Comparison of ENCODE assay signal across 20 cellular contexts in genomic region chr12:11446372-11446771, GRCh38. TPM values are rescaled to one million over a fixed set of nuclear protein-coding genes. Genes with fewer than 3 reads are reported as not detected.
DNase-seq lines count a peak whose midpoint lies in the region; ATAC-seq, FAIRE-seq and TF ChIP-seq lines count a peak whose summit lies in the region.
"Had no signal": no experiment of that assay in that cellular context is flagged by ENCODE, and none has a peak within 500 bp of the region (broad histone marks: within the 10 kb centered on the region; RNA-seq: fewer than 3 reads in every experiment).

No MANE protein-coding gene starts in this region.

- no peak for ATAC-seq in HG03095 (IDR thresholded peaks at IDR 0.05; ENCODE audit: unreplicated experiment)
- ATAC-seq: GM23338, SK-N-SH treated with all-trans-retinoic acid at 6 μM for 48 hours had no signal

- no peak for FAIRE-seq in urothelium cell line (lab: Jason Lieb, UNC)

- H3K4me2 ChIP-seq in mammary epithelial cell (ENCODE audit: insufficient read depth, low read depth, low read length) = no peak overlapping the region
- H3K4me2 ChIP-seq: GM23338 had no signal

- in situ Hi-C loops in mammary epithelial cell (cut with MboI; ENCODE audit: low sequenced_read_pairs in 2 of 2) = no loop called here

- H3K4me1 ChIP-seq in mammary epithelial cell (ENCODE audit: insufficient read depth, low read length) = no peaks in the 10 kb centered on the region
- no peaks in the 10 kb centered on the region for H3K4me1 ChIP-seq in breast epithelium
- H3K4me1 ChIP-seq: Peyer's patch had no signal

- WGBS in mammary epithelial cell (ENCODE audit: low coverage, missing lambda C conversion rate) = 86% methylated on average over 4 of the region's 4 CpGs

- DNase-seq in mammary epithelial cell (peak; percentile 41), breast epithelium (ENCODE audit: low spot score in 2 of 2) (no peak), HT1080 (ENCODE audit: low read depth) (peak; percentile 2), RPMI8226 (peak; percentile 30), urothelium cell line (ENCODE audit: low spot score) (peak; percentile 81), head of caudate nucleus (no peak), A172 (ENCODE audit: low spot score) (no peak)
- DNase-seq: COR-L47, DMS153, Karpas-422, NCI-H1417 treated with DMSO at 0.1 percent for 48 hours, NCI-H2029 treated with DMSO at 0.1 percent for 48 hours, NCI-H2227 treated with DMSO at 0.1 percent for 48 hours, NCI-H524, Peyer's patch, SHP77 had no signal

- H3K9me3 ChIP-seq in mammary epithelial cell (replicated peaks; ENCODE audit: insufficient read depth, low read length) = no peaks in the 10 kb centered on the region
- H3K9me3 ChIP-seq in breast epithelium = no peaks in the 10 kb centered on the region
- H3K9me3 ChIP-seq: Peyer's patch had no signal

- no peaks in the 10 kb centered on the region for H3K36me3 ChIP-seq in mammary epithelial cell (ENCODE audit: insufficient read depth, low read length)
- no peaks in the 10 kb centered on the region for H3K36me3 ChIP-seq in breast epithelium
- H3K36me3 ChIP-seq: Peyer's patch had no signal

- intact Hi-C loops in mammary epithelial cell (cut with micrococcal nuclease) = no loop called here
- intact Hi-C loops in breast epithelium (cut with DNase I; ENCODE audit: low total_unique reads) = no loop called here
- intact Hi-C loops in head of caudate nucleus (cut with DNase I) = no loop called here

- no peaks in the 10 kb centered on the region for H3K27me3 ChIP-seq in mammary epithelial cell (ENCODE audit: insufficient read depth, low read length)
- no peaks in the 10 kb centered on the region for H3K27me3 ChIP-seq in breast epithelium
- H3K27me3 ChIP-seq: Peyer's patch had no signal

- H3K9ac ChIP-seq in mammary epithelial cell (ENCODE audit: insufficient read depth, low read length) = no peak overlapping the region

- H3K79me2 ChIP-seq in mammary epithelial cell (ENCODE audit: insufficient read depth, low read length) = no peaks in the 10 kb centered on the region

- TF ChIP-seq POLR2A in breast epithelium (IDR thresholded peaks at IDR 0.05) = no peak

- CTCF ChIA-PET in mammary epithelial cell (lab: Charles Lee; ENCODE audit: low non-redundant PET) = no interaction called here

- no TSS peak for BruUV-seq in mammary epithelial cell (replicated peaks; lab: Mats Ljungman, UMichigan)

- dilution Hi-C loops in mammary epithelial cell (cut with HindIII; ENCODE audit: low sequenced_read_pairs) = no loop called here

- H2AFZ ChIP-seq in mammary epithelial cell (ENCODE audit: low read depth, low read length) = no peak overlapping the region

- no peaks in the 10 kb centered on the region for H4K20me1 ChIP-seq in mammary epithelial cell (ENCODE audit: insufficient read depth, low read length)

- TF ChIP-seq CTCF in mammary epithelial cell (conservative IDR thresholded peaks at IDR 0.05 in 1 of 2, IDR thresholded peaks at IDR 0.05 in 1 of 2; ENCODE audit: extremely low read depth in 1 of 2, insufficient read depth in 1 of 2, low read depth in 1 of 2, low read length in 2 of 2) (no peak), breast epithelium (IDR thresholded peaks at IDR 0.05) (no peak)

- H3K27ac ChIP-seq in mammary epithelial cell (ENCODE audit: insufficient read depth, low read depth, low read length) = no peak overlapping the region
- no peak overlapping the region for H3K27ac ChIP-seq in breast epithelium
- H3K27ac ChIP-seq: 22Rv1, Peyer's patch had no signal

- H3K4me3 ChIP-seq in mammary epithelial cell (replicated peaks in 1 of 3; ENCODE audit: insufficient read depth in 1 of 3, low read depth in 2 of 3, low read length in 3 of 3) (no peak overlapping the region), breast epithelium (no peak overlapping the region)
- H3K4me3 ChIP-seq: GM23338, Peyer's patch had no signal

RNA-seq across cellular contexts. Expression of gene PRB2, which starts 51.0 kb away (rescaled TPM):
- total RNA-seq in mammary epithelial cell = not detected
- polyA plus RNA-seq in mammary epithelial cell = 0.09 TPM
- not detected for polyA minus RNA-seq in mammary epithelial cell
- total RNA-seq in breast epithelium = not detected
- total RNA-seq in HT1080 (2014; rRNA removed; shearing (Covaris generic)) = not detected in 2 replicates
- polyA plus RNA-seq in HT1080 (2015; cell fraction: cytosol; rRNA removed) = not detected in 2 replicates
- not detected in 2 replicates for polyA plus RNA-seq in HT1080 (2015; cell fraction: nucleus; rRNA removed)
- not detected in 2 replicates for total RNA-seq in A172 (2014; rRNA removed; shearing (Covaris generic))
- total RNA-seq: GM23338, Peyer's patch had no signal
- polyA plus RNA-seq: GM23338 had no signal

Comparison
In these comparisons a context has a peak if more than half of its experiments do, and no peak if none do; other contexts are left out.
1. DNase-seq: peak in mammary epithelial cell (single experiment), HT1080 (single experiment), RPMI8226 (single experiment) and urothelium cell line (single experiment); none in breast epithelium (0 of 2), head of caudate nucleus (0 of 42) and A172 (single experiment).